ENCODE assay signal across 1 cellular context in the genomic region with DNA sequence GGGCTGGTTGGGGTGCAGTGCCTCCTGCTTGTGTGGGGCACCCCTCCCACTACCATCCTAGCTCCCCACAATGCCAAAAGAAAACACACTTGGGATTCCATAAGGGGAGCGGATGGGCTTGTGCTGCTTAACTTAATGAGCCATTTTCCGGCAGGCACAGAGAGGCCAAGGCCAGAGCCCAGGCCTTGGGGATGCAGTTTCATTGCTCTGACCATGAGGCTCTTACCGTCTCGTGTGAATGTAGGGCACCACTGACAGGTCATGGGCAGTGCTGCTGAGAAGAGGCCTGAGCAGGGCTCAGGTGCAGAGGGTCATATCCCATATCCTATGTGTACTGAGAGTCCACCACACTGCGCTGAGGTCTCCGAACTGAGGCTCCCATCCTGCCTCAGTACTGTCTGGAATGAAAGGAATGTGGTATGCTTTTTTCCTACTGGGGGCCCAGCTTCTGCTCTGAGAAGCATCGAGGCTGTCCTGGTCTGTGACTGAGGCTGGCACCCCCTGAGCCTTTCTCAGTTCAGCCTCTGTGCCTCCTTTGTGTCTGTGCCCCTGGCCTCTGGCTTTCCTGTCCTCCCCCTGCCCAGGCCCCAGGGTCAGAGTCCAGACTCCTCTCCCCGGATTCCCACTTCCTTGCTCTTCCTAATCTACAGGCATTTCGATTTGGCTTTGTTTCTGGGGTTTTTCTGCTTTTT.
TF ChIP-seq lines count a peak whose summit lies in the region.

No MANE protein-coding gene starts in this region.

TF ChIP-seq in HepG2, 621 proteins besides CTCF, POLR2A, EP300 and RAD21 (continued from another document and continues in another):
- TF ChIP-seq, protein P1, sequence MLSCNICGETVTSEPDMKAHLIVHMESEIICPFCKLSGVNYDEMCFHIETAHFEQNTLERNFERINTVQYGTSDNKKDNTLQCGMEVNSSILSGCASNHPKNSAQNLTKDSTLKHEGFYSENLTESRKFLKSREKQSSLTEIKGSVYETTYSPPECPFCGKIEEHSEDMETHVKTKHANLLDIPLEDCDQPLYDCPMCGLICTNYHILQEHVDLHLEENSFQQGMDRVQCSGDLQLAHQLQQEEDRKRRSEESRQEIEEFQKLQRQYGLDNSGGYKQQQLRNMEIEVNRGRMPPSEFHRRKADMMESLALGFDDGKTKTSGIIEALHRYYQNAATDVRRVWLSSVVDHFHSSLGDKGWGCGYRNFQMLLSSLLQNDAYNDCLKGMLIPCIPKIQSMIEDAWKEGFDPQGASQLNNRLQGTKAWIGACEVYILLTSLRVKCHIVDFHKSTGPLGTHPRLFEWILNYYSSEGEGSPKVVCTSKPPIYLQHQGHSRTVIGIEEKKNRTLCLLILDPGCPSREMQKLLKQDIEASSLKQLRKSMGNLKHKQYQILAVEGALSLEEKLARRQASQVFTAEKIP (CRISPR knock-in tag; IDR thresholded peaks at IDR 0.05; ENCODE audit: borderline replicate concordance) = no peak
- TF ChIP-seq ZNF44 (CRISPR knock-in tag; IDR thresholded peaks at IDR 0.05) = no peak; the same call in 1 of the 2 replicates
- TF ChIP-seq ZBTB8A (CRISPR knock-in tag; IDR thresholded peaks at IDR 0.05; ENCODE audit: borderline replicate concordance, low read depth) = 0 out of 2 replicates have a peak, but pooled peaks have one; percentile 48
- no peak for TF ChIP-seq ZNF382 (CRISPR knock-in tag; IDR thresholded peaks at IDR 0.05; ENCODE audit: borderline replicate concordance)
- TF ChIP-seq, protein P2, sequence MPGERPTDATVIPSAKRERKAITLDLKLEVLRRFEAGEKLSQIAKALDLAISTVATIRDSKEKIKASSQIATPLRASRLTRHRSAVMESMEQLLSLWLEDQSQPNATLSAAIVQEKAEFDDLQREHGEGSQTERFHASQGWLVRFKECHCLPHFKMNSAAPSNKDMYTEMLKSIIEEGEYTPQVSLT (CRISPR knock-in tag; IDR thresholded peaks at IDR 0.05; ENCODE audit: borderline replicate concordance, low read depth) = no peak
- no peak for TF ChIP-seq LCORL (IDR thresholded peaks at IDR 0.05)
- TF ChIP-seq LCORL (CRISPR knock-in tag; IDR thresholded peaks at IDR 0.05) = peak; percentile 95
- TF ChIP-seq FOXP1 (IDR thresholded peaks at IDR 0.05) = no peak
- TF ChIP-seq FOXP1 (CRISPR knock-in tag; IDR thresholded peaks at IDR 0.05) = peak; percentile 27; the same call in 1 of the 2 replicates
- TF ChIP-seq JUND (CRISPR knock-in tag; IDR thresholded peaks at IDR 0.05) = no peak
- TF ChIP-seq ZNF335 (CRISPR knock-in tag; IDR thresholded peaks at IDR 0.05) = no peak
- TF ChIP-seq TMF1 (CRISPR knock-in tag; IDR thresholded peaks at IDR 0.05; ENCODE audit: low read depth) = no peak
- peak; percentile 95 for TF ChIP-seq ASH2L (IDR thresholded peaks at IDR 0.05; ENCODE audit: insufficient read length, low read depth, low read length)
- peak; percentile 70; the same call in 1 of the 2 replicates for TF ChIP-seq MIER3 (CRISPR knock-in tag; IDR thresholded peaks at IDR 0.05; ENCODE audit: borderline replicate concordance)
- TF ChIP-seq, protein P3, sequence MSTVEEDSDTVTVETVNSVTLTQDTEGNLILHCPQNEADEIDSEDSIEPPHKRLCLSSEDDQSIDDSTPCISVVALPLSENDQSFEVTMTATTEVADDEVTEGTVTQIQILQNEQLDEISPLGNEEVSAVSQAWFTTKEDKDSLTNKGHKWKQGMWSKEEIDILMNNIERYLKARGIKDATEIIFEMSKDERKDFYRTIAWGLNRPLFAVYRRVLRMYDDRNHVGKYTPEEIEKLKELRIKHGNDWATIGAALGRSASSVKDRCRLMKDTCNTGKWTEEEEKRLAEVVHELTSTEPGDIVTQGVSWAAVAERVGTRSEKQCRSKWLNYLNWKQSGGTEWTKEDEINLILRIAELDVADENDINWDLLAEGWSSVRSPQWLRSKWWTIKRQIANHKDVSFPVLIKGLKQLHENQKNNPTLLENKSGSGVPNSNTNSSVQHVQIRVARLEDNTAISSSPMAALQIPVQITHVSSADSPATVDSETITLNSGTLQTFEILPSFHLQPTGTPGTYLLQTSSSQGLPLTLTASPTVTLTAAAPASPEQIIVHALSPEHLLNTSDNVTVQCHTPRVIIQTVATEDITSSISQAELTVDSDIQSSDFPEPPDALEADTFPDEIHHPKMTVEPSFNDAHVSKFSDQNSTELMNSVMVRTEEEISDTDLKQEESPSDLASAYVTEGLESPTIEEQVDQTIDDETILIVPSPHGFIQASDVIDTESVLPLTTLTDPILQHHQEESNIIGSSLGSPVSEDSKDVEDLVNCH (CRISPR knock-in tag; IDR thresholded peaks at IDR 0.05) = no peak
- peak; percentile 33; the same call in 1 of the 2 replicates for TF ChIP-seq NFYC (CRISPR knock-in tag; IDR thresholded peaks at IDR 0.05)
- TF ChIP-seq FOXK2 (IDR thresholded peaks at IDR 0.05) = no peak
- TF ChIP-seq PRMT3 (CRISPR knock-in tag; IDR thresholded peaks at IDR 0.05; ENCODE audit: borderline replicate concordance, low read depth) = no peak
- no peak for TF ChIP-seq ZNF234 (CRISPR knock-in tag; conservative IDR thresholded peaks at IDR 0.05)
- no peak for TF ChIP-seq ZNF557 (CRISPR knock-in tag; IDR thresholded peaks at IDR 0.05)
- TF ChIP-seq, protein P4, sequence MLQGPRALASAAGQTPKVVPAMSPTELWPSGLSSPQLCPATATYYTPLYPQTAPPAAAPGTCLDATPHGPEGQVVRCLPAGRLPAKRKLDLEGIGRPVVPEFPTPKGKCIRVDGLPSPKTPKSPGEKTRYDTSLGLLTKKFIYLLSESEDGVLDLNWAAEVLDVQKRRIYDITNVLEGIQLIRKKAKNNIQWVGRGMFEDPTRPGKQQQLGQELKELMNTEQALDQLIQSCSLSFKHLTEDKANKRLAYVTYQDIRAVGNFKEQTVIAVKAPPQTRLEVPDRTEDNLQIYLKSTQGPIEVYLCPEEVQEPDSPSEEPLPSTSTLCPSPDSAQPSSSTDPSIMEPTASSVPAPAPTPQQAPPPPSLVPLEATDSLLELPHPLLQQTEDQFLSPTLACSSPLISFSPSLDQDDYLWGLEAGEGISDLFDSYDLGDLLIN (CRISPR knock-in tag; IDR thresholded peaks at IDR 0.05; ENCODE audit: borderline replicate concordance) = no peak
- TF ChIP-seq SRSF1 (optimal IDR thresholded peaks at IDR 0.05; ENCODE audit: low read depth, low read length) = no peak
- TF ChIP-seq ARHGAP35 (CRISPR knock-in tag; IDR thresholded peaks at IDR 0.05; ENCODE audit: borderline replicate concordance) = no peak
- TF ChIP-seq, protein P5, sequence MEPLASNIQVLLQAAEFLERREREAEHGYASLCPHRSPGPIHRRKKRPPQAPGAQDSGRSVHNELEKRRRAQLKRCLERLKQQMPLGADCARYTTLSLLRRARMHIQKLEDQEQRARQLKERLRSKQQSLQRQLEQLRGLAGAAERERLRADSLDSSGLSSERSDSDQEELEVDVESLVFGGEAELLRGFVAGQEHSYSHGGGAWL (CRISPR knock-in tag; IDR thresholded peaks at IDR 0.05) = no peak
- TF ChIP-seq ZNF333 (CRISPR knock-in tag; IDR thresholded peaks at IDR 0.05; ENCODE audit: borderline replicate concordance) = peak; percentile 70; the same call in 1 of the 2 replicates
- TF ChIP-seq ZNF703 (CRISPR knock-in tag; IDR thresholded peaks at IDR 0.05; ENCODE audit: borderline replicate concordance) = peak; percentile 53; the same call in 1 of the 2 replicates
- no peak for TF ChIP-seq NBN (conservative IDR thresholded peaks at IDR 0.05)
- TF ChIP-seq, protein P6, sequence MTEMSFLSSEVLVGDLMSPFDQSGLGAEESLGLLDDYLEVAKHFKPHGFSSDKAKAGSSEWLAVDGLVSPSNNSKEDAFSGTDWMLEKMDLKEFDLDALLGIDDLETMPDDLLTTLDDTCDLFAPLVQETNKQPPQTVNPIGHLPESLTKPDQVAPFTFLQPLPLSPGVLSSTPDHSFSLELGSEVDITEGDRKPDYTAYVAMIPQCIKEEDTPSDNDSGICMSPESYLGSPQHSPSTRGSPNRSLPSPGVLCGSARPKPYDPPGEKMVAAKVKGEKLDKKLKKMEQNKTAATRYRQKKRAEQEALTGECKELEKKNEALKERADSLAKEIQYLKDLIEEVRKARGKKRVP (CRISPR knock-in tag; IDR thresholded peaks at IDR 0.05) = no peak
- TF ChIP-seq, protein P7, sequence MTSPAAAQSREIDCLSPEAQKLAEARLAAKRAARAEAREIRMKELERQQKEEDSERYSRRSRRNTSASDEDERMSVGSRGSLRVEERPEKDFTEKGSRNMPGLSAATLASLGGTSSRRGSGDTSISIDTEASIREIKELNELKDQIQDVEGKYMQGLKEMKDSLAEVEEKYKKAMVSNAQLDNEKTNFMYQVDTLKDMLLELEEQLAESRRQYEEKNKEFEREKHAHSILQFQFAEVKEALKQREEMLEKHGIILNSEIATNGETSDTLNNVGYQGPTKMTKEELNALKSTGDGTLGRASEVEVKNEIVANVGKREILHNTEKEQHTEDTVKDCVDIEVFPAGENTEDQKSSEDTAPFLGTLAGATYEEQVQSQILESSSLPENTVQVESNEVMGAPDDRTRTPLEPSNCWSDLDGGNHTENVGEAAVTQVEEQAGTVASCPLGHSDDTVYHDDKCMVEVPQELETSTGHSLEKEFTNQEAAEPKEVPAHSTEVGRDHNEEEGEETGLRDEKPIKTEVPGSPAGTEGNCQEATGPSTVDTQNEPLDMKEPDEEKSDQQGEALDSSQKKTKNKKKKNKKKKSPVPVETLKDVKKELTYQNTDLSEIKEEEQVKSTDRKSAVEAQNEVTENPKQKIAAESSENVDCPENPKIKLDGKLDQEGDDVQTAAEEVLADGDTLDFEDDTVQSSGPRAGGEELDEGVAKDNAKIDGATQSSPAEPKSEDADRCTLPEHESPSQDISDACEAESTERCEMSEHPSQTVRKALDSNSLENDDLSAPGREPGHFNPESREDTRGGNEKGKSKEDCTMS (CRISPR knock-in tag; conservative IDR thresholded peaks at IDR 0.05) = no peak
- TF ChIP-seq SOX5 (CRISPR knock-in tag; IDR thresholded peaks at IDR 0.05; ENCODE audit: borderline replicate concordance) = no peak; the same call in none of the 2 replicates
- TF ChIP-seq, protein P8, sequence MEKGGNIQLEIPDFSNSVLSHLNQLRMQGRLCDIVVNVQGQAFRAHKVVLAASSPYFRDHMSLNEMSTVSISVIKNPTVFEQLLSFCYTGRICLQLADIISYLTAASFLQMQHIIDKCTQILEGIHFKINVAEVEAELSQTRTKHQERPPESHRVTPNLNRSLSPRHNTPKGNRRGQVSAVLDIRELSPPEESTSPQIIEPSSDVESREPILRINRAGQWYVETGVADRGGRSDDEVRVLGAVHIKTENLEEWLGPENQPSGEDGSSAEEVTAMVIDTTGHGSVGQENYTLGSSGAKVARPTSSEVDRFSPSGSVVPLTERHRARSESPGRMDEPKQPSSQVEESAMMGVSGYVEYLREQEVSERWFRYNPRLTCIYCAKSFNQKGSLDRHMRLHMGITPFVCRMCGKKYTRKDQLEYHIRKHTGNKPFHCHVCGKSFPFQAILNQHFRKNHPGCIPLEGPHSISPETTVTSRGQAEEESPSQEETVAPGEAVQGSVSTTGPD (CRISPR knock-in tag; IDR thresholded peaks at IDR 0.05) = peak; percentile 56; the same call in 1 of the 2 replicates
- peak; percentile 49; the same call in 1 of the 2 replicates for TF ChIP-seq KMT2B (CRISPR knock-in tag; IDR thresholded peaks at IDR 0.05)
- TF ChIP-seq, protein P9, sequence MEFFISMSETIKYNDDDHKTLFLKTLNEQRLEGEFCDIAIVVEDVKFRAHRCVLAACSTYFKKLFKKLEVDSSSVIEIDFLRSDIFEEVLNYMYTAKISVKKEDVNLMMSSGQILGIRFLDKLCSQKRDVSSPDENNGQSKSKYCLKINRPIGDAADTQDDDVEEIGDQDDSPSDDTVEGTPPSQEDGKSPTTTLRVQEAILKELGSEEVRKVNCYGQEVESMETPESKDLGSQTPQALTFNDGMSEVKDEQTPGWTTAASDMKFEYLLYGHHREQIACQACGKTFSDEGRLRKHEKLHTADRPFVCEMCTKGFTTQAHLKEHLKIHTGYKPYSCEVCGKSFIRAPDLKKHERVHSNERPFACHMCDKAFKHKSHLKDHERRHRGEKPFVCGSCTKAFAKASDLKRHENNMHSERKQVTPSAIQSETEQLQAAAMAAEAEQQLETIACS (CRISPR knock-in tag; IDR thresholded peaks at IDR 0.05) = no peak
- TF ChIP-seq ZNF720 (CRISPR knock-in tag; IDR thresholded peaks at IDR 0.05) = no peak
- no peak for TF ChIP-seq ZNF225 (CRISPR knock-in tag; IDR thresholded peaks at IDR 0.05)
- TF ChIP-seq, protein P10, sequence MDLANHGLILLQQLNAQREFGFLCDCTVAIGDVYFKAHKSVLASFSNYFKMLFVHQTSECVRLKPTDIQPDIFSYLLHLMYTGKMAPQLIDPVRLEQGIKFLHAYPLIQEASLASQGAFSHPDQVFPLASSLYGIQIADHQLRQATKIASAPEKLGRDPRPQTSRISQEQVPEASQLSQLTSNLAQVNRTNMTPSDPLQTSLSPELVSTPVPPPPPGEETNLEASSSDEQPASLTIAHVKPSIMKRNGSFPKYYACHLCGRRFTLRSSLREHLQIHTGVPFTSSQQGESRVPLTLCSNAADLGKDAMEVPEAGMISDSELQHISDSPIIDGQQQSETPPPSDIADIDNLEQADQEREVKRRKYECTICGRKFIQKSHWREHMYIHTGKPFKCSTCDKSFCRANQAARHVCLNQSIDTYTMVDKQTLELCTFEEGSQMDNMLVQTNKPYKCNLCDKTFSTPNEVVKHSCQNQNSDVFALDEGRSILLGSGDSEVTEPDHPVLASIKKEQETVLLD (CRISPR knock-in tag; IDR thresholded peaks at IDR 0.05; ENCODE audit: low read depth) = no peak
- TF ChIP-seq ZBTB7B (CRISPR knock-in tag; IDR thresholded peaks at IDR 0.05) = peak; percentile 98
- peak; percentile 51; the same call in 1 of the 2 replicates for TF ChIP-seq NFKB2 (CRISPR knock-in tag; IDR thresholded peaks at IDR 0.05; ENCODE audit: borderline replicate concordance)
- TF ChIP-seq SALL2 (CRISPR knock-in tag; IDR thresholded peaks at IDR 0.05) = no peak
